8 cellular contexts compared by ENCODE assay signal in genomic region chr11:47950396-47950795, GRCh38.
DNase-seq lines count a peak whose midpoint lies in the region; ATAC-seq and TF ChIP-seq lines count a peak whose summit lies in the region.

No MANE protein-coding gene starts in this region.

- H2AFZ ChIP-seq in OCI-LY1 (ENCODE audit: low read length): no peak overlapping the region

- DNase-seq in activated naive CD4-positive, alpha-beta T cell treated with anti-CD3 and anti-CD28 coated beads, Interleukin-2, amount 50 U/mL, for 16 hours: peak; percentile 70
- peak; percentile 14 to 29 (median 18) for DNase-seq in stimulated activated CD4-positive, alpha-beta T cell treated with anti-CD3 and anti-CD28 coated beads, TNF-alpha, amount 100 ng/mL, for 24 hours (ENCODE audit: low read depth in 3 of 3)
- no peak for DNase-seq in NCI-H1105 treated with DMSO at 0.1 percent for 48 hours (lab: John Stamatoyannopoulos, UW)
- DNase-seq in NCI-H2227 (lab: John Stamatoyannopoulos, UW; ENCODE audit: unreplicated experiment): no peak
- DNase-seq in NCI-H1417 treated with DMSO at 0.1 percent for 48 hours (lab: John Stamatoyannopoulos, UW): no peak
- no peak for DNase-seq in NCI-H774 (lab: John Stamatoyannopoulos, UW)

- H3K79me2 ChIP-seq in OCI-LY1 (ENCODE audit: insufficient read depth, low read length): no peaks in the 10 kb centered on the region

- TF ChIP-seq CTCF in OCI-LY1 (IDR thresholded peaks at IDR 0.05; ENCODE audit: low read length): no peak

- H3K4me2 ChIP-seq in OCI-LY1 (ENCODE audit: low read length): peak overlapping the region; percentile 46

- ATAC-seq in GM19463 (IDR thresholded peaks at IDR 0.05; ENCODE audit: unreplicated experiment): peak; percentile 68

- H3K4me1 ChIP-seq in OCI-LY1 (ENCODE audit: insufficient read depth, low read length, severe bottlenecking): peaks cover 62% of the 10 kb centered on the region

- H3K27me3 ChIP-seq in OCI-LY1 (ENCODE audit: insufficient read depth, low read length): no peaks in the 10 kb centered on the region

- peak overlapping the region; percentile 93 for H3K27ac ChIP-seq in OCI-LY1 (ENCODE audit: low read depth, low read length, poor library complexity, severe bottlenecking)

- H3F3A ChIP-seq in OCI-LY1 (ENCODE audit: insufficient read depth, low read length): peaks cover 6% of the 10 kb centered on the region; the same call in 1 of the 2 replicates

- peak overlapping the region; percentile 36; the same call in 1 of the 2 replicates for H3K9ac ChIP-seq in OCI-LY1 (ENCODE audit: low read length)

- H4K20me1 ChIP-seq in OCI-LY1 (ENCODE audit: insufficient read depth, low read length): no peaks in the 10 kb centered on the region

- peak overlapping the region; percentile 14 for H3K4me3 ChIP-seq in OCI-LY1 (ENCODE audit: low read depth, low read length, poor library complexity, severe bottlenecking)

- H3K36me3 ChIP-seq in OCI-LY1 (ENCODE audit: insufficient read depth, low read length): no peaks in the 10 kb centered on the region

- no peaks in the 10 kb centered on the region for H3K9me2 ChIP-seq in OCI-LY1 (ENCODE audit: low read depth, low read length)

- no peaks in the 10 kb centered on the region for H3K9me3 ChIP-seq in OCI-LY1 (ENCODE audit: low read length)

Comparison
In these comparisons a context has a peak if more than half of its experiments do, and no peak if none do; other contexts are left out.
1. DNase-seq: peak in activated naive CD4-positive, alpha-beta T cell treated with anti-CD3 and anti-CD28 coated beads, Interleukin-2, amount 50 U/mL, for 16 hours (single experiment) and stimulated activated CD4-positive, alpha-beta T cell treated with anti-CD3 and anti-CD28 coated beads, TNF-alpha, amount 100 ng/mL, for 24 hours (3 of 3); none in NCI-H1105 treated with DMSO at 0.1 percent for 48 hours (single experiment), NCI-H2227 (single experiment), NCI-H1417 treated with DMSO at 0.1 percent for 48 hours (single experiment) and NCI-H774 (single experiment).